ENCODE assay signal across 1 cellular context in genomic region chr7:2804227-2804763, GRCh38.
TF ChIP-seq lines count a peak whose summit lies in the region.

No MANE protein-coding gene starts in this region.

TF ChIP-seq in HepG2, 621 proteins besides CTCF, POLR2A, EP300 and RAD21 (continued from another document and continues in another):
- TF ChIP-seq ELF4 (CRISPR knock-in tag; IDR thresholded peaks at IDR 0.05; ENCODE audit: borderline replicate concordance) (0 out of 2 replicates have a peak, but pooled peaks have one; percentile 17), HMGXB4 (CRISPR knock-in tag; IDR thresholded peaks at IDR 0.05; ENCODE audit: borderline replicate concordance in 1 of 2, low read depth in 1 of 2) (0 out of 4 replicates have a peak, but pooled peaks of 1 of the 2 experiments have one; percentile 34), MNT (IDR thresholded peaks at IDR 0.05) (no peak), ARID4A (CRISPR knock-in tag; IDR thresholded peaks at IDR 0.05; ENCODE audit: borderline replicate concordance) (peak; percentile 65; the same call in 1 of the 2 replicates), ZFP37 (CRISPR knock-in tag; IDR thresholded peaks at IDR 0.05; ENCODE audit: borderline replicate concordance) (no peak), ETV5 (CRISPR knock-in tag; IDR thresholded peaks at IDR 0.05; ENCODE audit: borderline replicate concordance) (peak; percentile 49; the same call in 1 of the 2 replicates), RXRA (CRISPR knock-in tag; IDR thresholded peaks at IDR 0.05) (peak; percentile 34; the same call in 1 of the 2 replicates), ZNF557 (CRISPR knock-in tag; IDR thresholded peaks at IDR 0.05) (peak; percentile 55; the same call in 1 of the 2 replicates), ZNF577 (CRISPR knock-in tag; IDR thresholded peaks at IDR 0.05; ENCODE audit: borderline replicate concordance, low read depth) (no peak), HINFP (CRISPR knock-in tag; IDR thresholded peaks at IDR 0.05; ENCODE audit: low read depth) (no peak), NCOA2 (CRISPR knock-in tag; IDR thresholded peaks at IDR 0.05) (peak; percentile 77), THRA (CRISPR knock-in tag; IDR thresholded peaks at IDR 0.05; ENCODE audit: borderline replicate concordance) (peak; percentile 63), ARHGAP35 (CRISPR knock-in tag; IDR thresholded peaks at IDR 0.05; ENCODE audit: borderline replicate concordance) (no peak), ZNF850 (CRISPR knock-in tag; conservative IDR thresholded peaks at IDR 0.05) (no peak), ZBTB39 (CRISPR knock-in tag; IDR thresholded peaks at IDR 0.05) (0 out of 2 replicates have a peak, but pooled peaks have one; percentile 39), ATF2 (CRISPR knock-in tag; IDR thresholded peaks at IDR 0.05) (no peak), RERE (CRISPR knock-in tag; IDR thresholded peaks at IDR 0.05; ENCODE audit: low read depth) (peak; percentile 60), SMAD3 (CRISPR knock-in tag; IDR thresholded peaks at IDR 0.05) (0 out of 2 replicates have a peak, but pooled peaks have one; percentile 15), TEAD3 (CRISPR knock-in tag; optimal IDR thresholded peaks at IDR 0.05; ENCODE audit: borderline replicate concordance) (peak; percentile 48), ZNF574 (CRISPR knock-in tag; IDR thresholded peaks at IDR 0.05) (0 out of 2 replicates have a peak, but pooled peaks have one; percentile 14), SALL1 (CRISPR knock-in tag; IDR thresholded peaks at IDR 0.05) (peak; percentile 88), FOXP1 (IDR thresholded peaks at IDR 0.05) (no peak; the same call in 1 of the 2 replicates), FOXP1 (CRISPR knock-in tag; IDR thresholded peaks at IDR 0.05) (peak; percentile 90), REPIN1 (CRISPR knock-in tag; IDR thresholded peaks at IDR 0.05; ENCODE audit: borderline replicate concordance, low read depth) (peak; percentile 62; the same call in 1 of the 2 replicates)
